Comparison of ENCODE assay signal across 1 cellular context in genomic region chr6:26363882-26364825, GRCh38.
TF ChIP-seq lines count a peak whose summit lies in the region.

No MANE protein-coding gene starts in this region.

TF ChIP-seq in K562, 482 proteins besides CTCF, POLR2A, EP300 and RAD21 (continued from another document):
- TF ChIP-seq MLX (CRISPR knock-in tag; conservative IDR thresholded peaks at IDR 0.05) (no peak), NCOA4 (IDR thresholded peaks at IDR 0.05; ENCODE audit: partially characterized antibody) (no peak), FOXA1 (IDR thresholded peaks at IDR 0.05; ENCODE audit: borderline replicate concordance) (no peak), RB1 (IDR thresholded peaks at IDR 0.05; ENCODE audit: low read depth) (no peak), FUS (optimal IDR thresholded peaks at IDR 0.05; ENCODE audit: low read depth, low read length) (no peak), ZNF324 (CRISPR knock-in tag; IDR thresholded peaks at IDR 0.05) (no peak), ARID4B (CRISPR knock-in tag; IDR thresholded peaks at IDR 0.05) (no peak), ATF4 (CRISPR knock-in tag; IDR thresholded peaks at IDR 0.05) (0 out of 2 replicates have a peak, but pooled peaks have one; percentile 22), PPARD (CRISPR knock-in tag; IDR thresholded peaks at IDR 0.05) (no peak), ZSCAN29 (IDR thresholded peaks at IDR 0.05) (no peak), KDM4B (IDR thresholded peaks at IDR 0.05; ENCODE audit: borderline replicate concordance in 2 of 2, low read depth in 1 of 2) (no peak), NFIC (IDR thresholded peaks at IDR 0.05) (peak; percentile 80), NCOR1 (IDR thresholded peaks at IDR 0.05) (no peak), ELF2 (CRISPR knock-in tag; IDR thresholded peaks at IDR 0.05) (no peak), ZNF143 (CRISPR knock-in tag; IDR thresholded peaks at IDR 0.05) (no peak), FOS (IDR thresholded peaks at IDR 0.05; ENCODE audit: extremely low read depth, insufficient read length) (no peak), ZNF146 (CRISPR knock-in tag; IDR thresholded peaks at IDR 0.05; ENCODE audit: unreplicated experiment) (no peak), ZNF696 (CRISPR knock-in tag; conservative IDR thresholded peaks at IDR 0.05) (0 out of 2 replicates have a peak, but pooled peaks have one; percentile 11), SAP30 (IDR thresholded peaks at IDR 0.05; ENCODE audit: borderline replicate concordance, insufficient read depth, low read depth, low read length, poor library complexity, severe bottlenecking) (peak; percentile 7), PREB (CRISPR knock-in tag; IDR thresholded peaks at IDR 0.05) (0 out of 2 replicates have a peak, but pooled peaks have one; percentile 72), ZNF407 (IDR thresholded peaks at IDR 0.05; ENCODE audit: low read depth) (no peak), ELK3 (CRISPR knock-in tag; IDR thresholded peaks at IDR 0.05) (no peak)
